34 cellular contexts compared by ENCODE assay signal in the genomic region with DNA sequence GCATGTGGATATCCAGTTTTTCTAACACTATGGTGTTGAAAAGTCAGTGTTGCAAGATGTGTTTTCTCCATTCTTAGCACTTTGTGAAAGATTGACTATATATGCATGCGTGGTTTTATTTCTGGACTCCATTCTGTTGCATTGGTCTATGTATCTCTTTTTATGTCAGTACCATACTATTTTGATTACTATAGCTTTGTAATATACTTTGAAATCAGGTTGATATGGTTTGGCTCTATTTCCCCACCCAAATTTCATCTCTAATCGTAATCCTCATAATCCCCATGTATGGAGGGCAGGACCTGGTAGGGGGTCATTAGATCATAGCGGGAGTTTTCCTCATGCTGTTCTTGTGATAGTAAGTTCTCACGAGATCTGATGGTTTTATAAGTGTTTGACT.
"Had no signal": no experiment of that assay in that cellular context is flagged by ENCODE, and none has a peak within 500 bp of the region (broad histone marks: within the 10 kb centered on the region; RNA-seq: fewer than 3 reads in every experiment).

No MANE protein-coding gene starts in this region.

- H3K27me3 Mint-ChIP-seq: activated CD4-positive, alpha-beta memory T cell treated with anti-CD3 and anti-CD28 coated beads, Interleukin-2, amount 10 ng/mL, durations not matched to agents 7 days and 5 days; activated CD8-positive, alpha-beta memory T cell treated with anti-CD3 and anti-CD28 coated beads, Interleukin-2, amount 10 ng/mL, durations not matched to agents 7 days and 5 days; activated naive CD4-positive, alpha-beta T cell treated with anti-CD3 and anti-CD28 coated beads, Interleukin-2, amount 50 U/mL, for 24 hours; brain had no signal

- H3K4me3 Mint-ChIP-seq: activated CD4-positive, alpha-beta memory T cell treated with anti-CD3 and anti-CD28 coated beads, Interleukin-2, amount 10 ng/mL, durations not matched to agents 7 days and 5 days; activated CD8-positive, alpha-beta memory T cell treated with anti-CD3 and anti-CD28 coated beads, Interleukin-2, amount 10 ng/mL, durations not matched to agents 7 days and 5 days; activated naive CD4-positive, alpha-beta T cell treated with anti-CD3 and anti-CD28 coated beads, Interleukin-2, amount 50 U/mL, for 24 hours; brain had no signal

- H3K36me3 ChIP-seq: SJCRH30, WERI-Rb-1 had no signal

- H3K4me3 ChIP-seq: SJCRH30, SK-N-MC had no signal

- ATAC-seq: activated CD8-positive, alpha-beta memory T cell treated with anti-CD3 and anti-CD28 coated beads, Interleukin-2, amount 10 ng/mL, durations not matched to agents 7 days and 5 days; Panc1 had no signal

- H3K27me3 ChIP-seq: SJCRH30 had no signal

- H3K27ac Mint-ChIP-seq: activated CD4-positive, alpha-beta memory T cell treated with anti-CD3 and anti-CD28 coated beads, Interleukin-2, amount 10 ng/mL, durations not matched to agents 7 days and 5 days; activated CD8-positive, alpha-beta memory T cell treated with anti-CD3 and anti-CD28 coated beads, Interleukin-2, amount 10 ng/mL, durations not matched to agents 7 days and 5 days; activated naive CD4-positive, alpha-beta T cell treated with anti-CD3 and anti-CD28 coated beads, Interleukin-2, amount 50 U/mL, for 24 hours; brain had no signal

- H3K27ac ChIP-seq: SJCRH30, SK-N-MC, WERI-Rb-1 had no signal

- FAIRE-seq: bronchial epithelial cell had no signal

- DNase-seq: activated CD4-positive, alpha-beta memory T cell treated with anti-CD3 and anti-CD28 coated beads, Interleukin-2, amount 10 ng/mL, durations not matched to agents 7 days and 5 days; activated CD4-positive, alpha-beta T cell treated with anti-CD3 and anti-CD28 coated beads for 1 hour; activated CD4-positive, alpha-beta T cell treated with anti-CD3 and anti-CD28 coated beads for 48 hours; activated CD4-positive, CD25-positive, alpha-beta regulatory T cell; activated CD8-positive, alpha-beta memory T cell treated with anti-CD3 and anti-CD28 coated beads for 24 hours; activated CD8-positive, alpha-beta memory T cell treated with anti-CD3 and anti-CD28 coated beads, Interleukin-2, amount 10 ng/mL, durations not matched to agents 7 days and 5 days; activated CD8-positive, alpha-beta memory T cell treated with anti-CD3 and anti-CD28 coated beads, Interleukin-2, amount 50 U/mL, for 48 hours; activated effector memory CD4-positive, alpha-beta T cell treated with anti-CD3 and anti-CD28 coated beads, Interleukin-2, amount 50 U/mL, for 16 hours; activated naive CD4-positive, alpha-beta T cell treated with Interleukin-2 at 50 U/mL for 16 hours; activated T-cell treated with anti-CD3 and anti-CD28 coated beads, Interleukin-2, amount 50 U/mL, for 48 hours; anterior cingulate cortex; caudate nucleus; cerebellar nuclear complex; Kasumi-1; MM.1S; MV-4-11; NCI-H1092; NCI-H1436 treated with DMSO at 0.1 percent for 48 hours; NCI-H1694 treated with DMSO at 0.1 percent for 48 hours; NCI-H2029; NCI-H2171; NCI-H446; NCI-H510A treated with DMSO at 0.1 percent for 48 hours; NCI-H526 treated with DMSO at 0.1 percent for 48 hours; NCI-H82; SHP77; SJCRH30; T1000; WERI-Rb-1 had no signal
